11 cellular contexts compared by ENCODE assay signal in genomic region chr1:8113257-8114220, GRCh38.
DNase-seq lines count a peak whose midpoint lies in the region; ATAC-seq, FAIRE-seq and TF ChIP-seq lines count a peak whose summit lies in the region.
"Had no signal": no experiment of that assay in that cellular context is flagged by ENCODE, and none has a peak within 500 bp of the region (broad histone marks: within the 10 kb centered on the region; RNA-seq: fewer than 3 reads in every experiment).

No MANE protein-coding gene starts in this region.

- no peaks in the 10 kb centered on the region for H4K20me1 ChIP-seq in H1 (replicated peaks in 1 of 2; ENCODE audit: control insufficient read depth in 1 of 2, insufficient read depth in 2 of 2, low read length in 2 of 2)

- BruUV-seq in Calu3 (replicated peaks; lab: Mats Ljungman, UMichigan), result no TSS peak

- CTCF ChIA-PET in AG04449 (lab: Yijun Ruan, JAX) (interaction anchor here (0.8 kb wide), 2 partner anchors 12 to 20 kb away, joined by 3 to 5 read pairs; no protein-coding TSS in a partner anchor), H1 (lab: Charles Lee; ENCODE audit: partially characterized antibody) (interaction anchor here (0.7 to 1.2 kb wide), 6 partner anchors 13 to 326 kb away, joined by 3 read pairs; no protein-coding TSS in a partner anchor), Calu3 (lab: Charles Lee) (interaction anchor here (0.6 kb wide), 2 partner anchors 247 to 1837 kb away, joined by 3 to 5 read pairs; no protein-coding TSS in a partner anchor)

- no peak for FAIRE-seq in H1 (lab: Jason Lieb, UNC)

- WGBS in H1 (ENCODE audit: extremely low coverage in 1 of 2, insufficient coverage in 1 of 2, insufficient read length in 1 of 2, insufficient replicate concordance in 2 of 2, low coverage in 1 of 2, low lambda C conversion rate in 2 of 2, missing lambda C conversion rate in 1 of 2), 2 experiments, result 78% methylated on average over 17 of the region's 17 CpGs; no CpG with 5 or more reads in 1 of the 2 experiments

- no peak overlapping the region for H4K91ac ChIP-seq in H1 (replicated peaks; ENCODE audit: insufficient read length, low read length)

- ATAC-seq in natural killer cell (peak; percentile 90 to 94 (median 94)), left lung (no peak)

- no peak overlapping the region for H3K27ac ChIP-seq in H1 (ENCODE audit: low read depth, low read length)
- peak overlapping the region in 1 of 2 donors; percentile 31 for H3K27ac ChIP-seq in coronary artery
- H3K27ac ChIP-seq in left lung, result no peak overlapping the region
- H3K27ac ChIP-seq: KMS-11, RWPE1, upper lobe of left lung had no signal

- POLR2A ChIA-PET in AG04449 (lab: Yijun Ruan, JAX), result interaction anchor here (0.6 to 0.7 kb wide), 2 partner anchors 139 to 198 kb away, joined by 3 read pairs; no protein-coding TSS in a partner anchor
- POLR2A ChIA-PET in H1 (lab: Charles Lee; ENCODE audit: partially characterized antibody), result interaction anchor here (0.7 kb wide), 1 partner anchor 35 kb away, joined by 3 read pairs; no protein-coding TSS in a partner anchor

- no peak overlapping the region; the same call in 1 of the 2 replicates for H3K18ac ChIP-seq in H1 (ENCODE audit: extremely low read depth, low read length)

- H3K9me3 ChIP-seq in H1 (ENCODE audit: insufficient read depth in 2 of 2, low read depth in 1 of 2, low read length in 1 of 2), result no peaks in the 10 kb centered on the region
- H3K9me3 ChIP-seq in left lung, result no peaks in the 10 kb centered on the region
- H3K9me3 ChIP-seq: upper lobe of left lung had no signal

- H3K27me3 Mint-ChIP-seq in natural killer cell (ENCODE audit: low read depth in 2 of 2) (no peaks in the 10 kb centered on the region), Calu3 (ENCODE audit: unreplicated experiment) (no peaks in the 10 kb centered on the region)

- H3K27ac Mint-ChIP-seq in natural killer cell (peak overlapping the region; percentile 88 to 96), Calu3 (ENCODE audit: unreplicated experiment) (no peak overlapping the region)

- no peak overlapping the region for H3K56ac ChIP-seq in H1 (replicated peaks; ENCODE audit: insufficient read length, low read depth, low read length)

- no peak overlapping the region for H3K4ac ChIP-seq in H1 (replicated peaks; ENCODE audit: insufficient read length, low read depth, low read length)

- no peak for DNase-seq in AG04449 (ENCODE audit: low read depth, low spot score)
- peak; percentile 72 for DNase-seq in NCI-H2171 treated with DMSO at 0.1 percent for 48 hours (lab: John Stamatoyannopoulos, UW)
- DNase-seq in H1 (ENCODE audit: low read depth in 1 of 2, low spot score in 2 of 2), result no peak
- no peak for DNase-seq in natural killer cell
- no peak for DNase-seq in Calu3
- DNase-seq in coronary artery (ENCODE audit: low spot score), result no peak
- no peak for DNase-seq in H4 (ENCODE audit: low spot score)
- no peak for DNase-seq in left lung
- DNase-seq: upper lobe of left lung had no signal

- H3K36me3 ChIP-seq in H1 (ENCODE audit: control insufficient read depth in 2 of 4, insufficient read depth in 4 of 4, low read length in 3 of 4) (no peaks in the 10 kb centered on the region), left lung (no peaks in the 10 kb centered on the region)
- H3K36me3 ChIP-seq: upper lobe of left lung had no signal

- no peak for TF ChIP-seq EP300 in H1 (IDR thresholded peaks at IDR 0.05; ENCODE audit: borderline replicate concordance in 1 of 2, low read depth in 2 of 2, low read length in 2 of 2)

- H3K4me3 Mint-ChIP-seq in natural killer cell, result peak overlapping the region; percentile 68
- H3K4me3 Mint-ChIP-seq in Calu3 (ENCODE audit: low read depth, unreplicated experiment), result no peak overlapping the region

- no peak overlapping the region for H3K23ac ChIP-seq in H1 (ENCODE audit: insufficient read length)

- no peak overlapping the region for H4K8ac ChIP-seq in H1 (ENCODE audit: extremely low read depth, insufficient read depth, low read length)

- TF ChIP-seq RAD21 in H1 (IDR thresholded peaks at IDR 0.05 in 1 of 2, conservative IDR thresholded peaks at IDR 0.05 in 1 of 2; ENCODE audit: low read depth in 2 of 2, low read length in 2 of 2), result no peak

- H3K4me3 ChIP-seq in AG04449 (ENCODE audit: low read depth, low read length) (no peak overlapping the region), H1 (ENCODE audit: extremely low read depth in 1 of 4, insufficient read depth in 2 of 4, low read depth in 3 of 4, low read length in 4 of 4) (no peak overlapping the region), coronary artery (no peak overlapping the region), left lung (no peak overlapping the region)
- H3K4me3 ChIP-seq: upper lobe of left lung had no signal

- no peaks in the 10 kb centered on the region for H3K9me3 Mint-ChIP-seq in natural killer cell
- H3K9me3 Mint-ChIP-seq in Calu3 (ENCODE audit: low read depth, unreplicated experiment), result no peaks in the 10 kb centered on the region

- H3K14ac ChIP-seq in H1 (ENCODE audit: insufficient read length), result no peak overlapping the region

- intact Hi-C loops in natural killer cell (cut with micrococcal nuclease) (loop anchor here (2.0 to 10.0 kb wide), 2 partner anchors 39 to 101 kb away; no protein-coding TSS in a partner anchor), Calu3 (cut with micrococcal nuclease; ENCODE audit: unreplicated experiment) (no loop called here), left lung (cut with DNase I) (no loop called here)

- H3K9ac ChIP-seq in H1 (replicated peaks in 1 of 4; ENCODE audit: extremely low read depth in 1 of 4, low read depth in 3 of 4, low read length in 3 of 4), result no peak overlapping the region
- H3K9ac ChIP-seq: KMS-11 had no signal

- H2BK5ac ChIP-seq in H1 (ENCODE audit: low read depth, low read length), result no peak overlapping the region

- H3K4me1 ChIP-seq in H1 (replicated peaks in 1 of 4; ENCODE audit: control insufficient read depth in 3 of 4, insufficient read depth in 4 of 4, low read length in 3 of 4) (peaks cover 0 to 6% (median 1%) of the 10 kb centered on the region in 4 experiments; a peak in 2 of 7 replicates), left lung (peaks cover 13 to 19% of the 10 kb centered on the region in 2 donors)

- H3K27me3 ChIP-seq in H1 (replicated peaks in 1 of 4; ENCODE audit: control insufficient read depth in 3 of 4, extremely low read depth in 1 of 4, insufficient read depth in 3 of 4, low read length in 3 of 4) (no peaks in the 10 kb centered on the region), left lung (no peaks in the 10 kb centered on the region)
- H3K27me3 ChIP-seq: upper lobe of left lung had no signal

- H2BK15ac ChIP-seq in H1 (ENCODE audit: low read length), result no peak overlapping the region

- no peak overlapping the region for H2AK5ac ChIP-seq in H1 (ENCODE audit: low read depth, low read length)

- H3K79me2 ChIP-seq in H1 (ENCODE audit: control insufficient read depth in 1 of 2, insufficient read depth in 2 of 2, low read length in 2 of 2), result no peaks in the 10 kb centered on the region

- H3K36me3 Mint-ChIP-seq in natural killer cell (no peaks in the 10 kb centered on the region), Calu3 (ENCODE audit: insufficient read depth, unreplicated experiment) (no peaks in the 10 kb centered on the region)

- no peak overlapping the region for H2BK12ac ChIP-seq in H1 (ENCODE audit: low read depth, low read length)

- no peak overlapping the region for H3K4me2 ChIP-seq in H1 (ENCODE audit: insufficient read depth in 1 of 2, low read depth in 2 of 2, low read length in 2 of 2)
- H3K4me2 ChIP-seq: KMS-11 had no signal

- peak; percentile 5 for TF ChIP-seq CTCF in AG04449 (IDR thresholded peaks at IDR 0.05; ENCODE audit: insufficient read depth, low read length, missing control alignments)
- TF ChIP-seq CTCF in H1 (IDR thresholded peaks at IDR 0.05; ENCODE audit: control extremely low read depth in 1 of 3, insufficient read depth in 1 of 3, low read depth in 1 of 3, low read length in 3 of 3), result no peak
- no peak for TF ChIP-seq CTCF in natural killer cell (IDR thresholded peaks at IDR 0.05)
- TF ChIP-seq CTCF in Calu3 (IDR thresholded peaks at IDR 0.05; ENCODE audit: unreplicated experiment), result no peak
- no peak for TF ChIP-seq CTCF in coronary artery (IDR thresholded peaks at IDR 0.05)
- no peak for TF ChIP-seq CTCF in left lung (IDR thresholded peaks at IDR 0.05)

- TF ChIP-seq POLR2A in H1 (IDR thresholded peaks at IDR 0.05; ENCODE audit: control extremely low read depth in 1 of 2, low read depth in 2 of 2, low read length in 2 of 2), result no peak

- no peak overlapping the region for H4K5ac ChIP-seq in H1 (ENCODE audit: insufficient read length, low read depth, low read length)

- H2BK20ac ChIP-seq in H1 (ENCODE audit: low read length), result 0 out of 2 replicates have a peak overlapping the region, but pooled peaks have one; percentile 2

- H2AFZ ChIP-seq in H1 (ENCODE audit: low read length), result peak overlapping the region; percentile 93

- H3K4me1 Mint-ChIP-seq in natural killer cell (peaks cover 16 to 31% of the 10 kb centered on the region in 2 donors), Calu3 (ENCODE audit: low read depth, unreplicated experiment) (peaks cover 15% of the 10 kb centered on the region)

- H2BK120ac ChIP-seq in H1 (replicated peaks; ENCODE audit: low read depth, low read length), result no peak overlapping the region

- no peaks in the 10 kb centered on the region for H3K23me2 ChIP-seq in H1 (ENCODE audit: low read depth, low read length)

- no peaks in the 10 kb centered on the region for H3K79me1 ChIP-seq in H1 (ENCODE audit: low read depth, low read length)

TF ChIP-seq in H1, 55 proteins besides CTCF, POLR2A, EP300 and RAD21:
- TF ChIP-seq SUZ12 (IDR thresholded peaks at IDR 0.05; ENCODE audit: low read length), result no peak
- no peak for TF ChIP-seq TBP (IDR thresholded peaks at IDR 0.05; ENCODE audit: low read depth, low read length)
- no peak for TF ChIP-seq BACH1 (IDR thresholded peaks at IDR 0.05; ENCODE audit: low read length)
- no peak for TF ChIP-seq YY1 (IDR thresholded peaks at IDR 0.05; ENCODE audit: low read depth, low read length)
- TF ChIP-seq CHD2 (IDR thresholded peaks at IDR 0.05; ENCODE audit: low read length), result no peak
- TF ChIP-seq POU5F1 (IDR thresholded peaks at IDR 0.05; ENCODE audit: low read depth, low read length), result no peak
- TF ChIP-seq BRCA1 (IDR thresholded peaks at IDR 0.05; ENCODE audit: low read depth, low read length), result no peak
TF ChIP-seq in H1: peak in this region for 0.
